In the genomic region with DNA sequence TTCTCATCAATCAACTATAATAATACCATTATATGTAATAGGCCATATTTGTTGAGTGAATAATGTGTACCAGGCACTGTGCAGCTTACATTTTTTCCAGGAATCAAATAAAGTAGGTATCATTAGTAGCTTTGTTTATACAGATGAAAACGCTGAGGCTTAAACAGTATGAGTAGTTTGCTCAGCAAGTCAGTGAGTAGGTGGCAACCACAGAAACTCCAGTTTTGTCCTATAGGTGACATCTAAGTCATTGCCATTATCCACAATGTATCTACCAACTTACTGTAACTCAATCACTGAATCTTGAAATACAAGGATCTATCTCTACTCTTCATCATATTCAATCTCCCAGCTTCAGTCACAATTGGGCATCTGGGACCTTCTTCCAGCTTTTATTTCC, we compare ENCODE assay signal across 35 cellular contexts. TPM values are rescaled to one million over a fixed set of nuclear protein-coding genes. Genes with fewer than 3 reads are reported as not detected.
"Had no signal": no experiment of that assay in that cellular context is flagged by ENCODE, and none has a peak within 500 bp of the region (broad histone marks: within the 10 kb centered on the region; RNA-seq: fewer than 3 reads in every experiment).

No MANE protein-coding gene starts in this region.

- H3K4me3 ChIP-seq: adrenal gland, body of pancreas, coronary artery, esophagus squamous epithelium, gastroesophageal sphincter, heart right ventricle had no signal

- DNase-seq: activated CD4-positive, alpha-beta memory T cell treated with anti-CD3 and anti-CD28 coated beads for 36 hours; activated CD4-positive, alpha-beta T cell treated with anti-CD3 and anti-CD28 coated beads for 36 hours; activated CD4-positive, alpha-beta T cell treated with anti-CD3 and anti-CD28 coated beads, Interleukin-2, amount 10 ng/mL, durations not matched to agents 24 days and 14 days; activated CD4-positive, CD25-positive, alpha-beta regulatory T cell; activated CD4-positive, CD25-positive, alpha-beta regulatory T cell treated with anti-CD3 and anti-CD28 coated beads, Interleukin-2, amount 50 U/mL, for 72 hours; activated CD8-positive, alpha-beta memory T cell treated with anti-CD3 and anti-CD28 coated beads, Interleukin-2, amount 10 ng/mL, durations not matched to agents 7 days and 5 days; activated CD8-positive, alpha-beta memory T cell treated with anti-CD3 and anti-CD28 coated beads, Interleukin-2, amount 50 U/mL, for 4 hours; activated CD8-positive, alpha-beta T cell treated with anti-CD3 and anti-CD28 coated beads, Interleukin-2, amount 10 ng/mL, durations not matched to agents 7 days and 5 days; activated effector memory CD4-positive, alpha-beta T cell treated with Interleukin-2 at 50 U/mL for 16 hours; activated gamma-delta T cell treated with Interleukin-2 at 50 U/mL for 16 hours; activated naive CD4-positive, alpha-beta T cell treated with anti-CD3 and anti-CD28 coated beads, Interleukin-2, amount 50 U/mL, for 16 hours; activated naive CD4-positive, alpha-beta T cell treated with Interleukin-2 at 50 U/mL for 16 hours; activated naive CD8-positive, alpha-beta T cell treated with anti-CD3 and anti-CD28 coated beads for 36 hours; activated naive CD8-positive, alpha-beta T cell treated with anti-CD3 and anti-CD28 coated beads, Interleukin-2, amount 50 U/mL, for 24 hours; activated T-cell treated with anti-CD3 and anti-CD28 coated beads, Interleukin-2, amount 50 U/mL, for 1 hour; activated T-cell treated with anti-CD3 and anti-CD28 coated beads, Interleukin-2, amount 50 U/mL, for 72 hours; adrenal gland; amygdala; aorta; body of pancreas; caudate nucleus; dermis blood vessel endothelial cell; effector CD4-positive, alpha-beta T cell; effector memory CD8-positive, alpha-beta T cell; esophagus squamous epithelium; foreskin melanocyte; heart right ventricle; T-helper 1 cell; T-helper 17 cell; T1000 had no signal

- H3K27ac ChIP-seq: adrenal gland, body of pancreas, coronary artery, epithelial cell of prostate, esophagus squamous epithelium, gastroesophageal sphincter, heart right ventricle had no signal

- H3K4me1 ChIP-seq: adrenal gland, body of pancreas, heart right ventricle had no signal

- H3K9me3 ChIP-seq: adrenal gland, body of pancreas, esophagus squamous epithelium, gastroesophageal sphincter, heart right ventricle had no signal

- H3K27me3 ChIP-seq: body of pancreas, esophagus squamous epithelium, gastroesophageal sphincter had no signal

- H3K36me3 ChIP-seq: adrenal gland, esophagus squamous epithelium, gastroesophageal sphincter, heart right ventricle had no signal

- H3K9me3 Mint-ChIP-seq: activated CD4-positive, alpha-beta memory T cell treated with anti-CD3 and anti-CD28 coated beads for 36 hours; activated CD4-positive, alpha-beta T cell treated with anti-CD3 and anti-CD28 coated beads, Interleukin-2, amount 10 ng/mL, durations not matched to agents 24 days and 14 days; activated naive CD8-positive, alpha-beta T cell treated with anti-CD3 and anti-CD28 coated beads for 36 hours; activated naive CD8-positive, alpha-beta T cell treated with anti-CD3 and anti-CD28 coated beads, Interleukin-2, amount 50 U/mL, for 24 hours; activated T-cell treated with anti-CD3 and anti-CD28 coated beads, Interleukin-2, amount 50 U/mL, for 72 hours; T-helper 2 cell treated with Interferon-gamma antibody and Interleukin-4, amounts not matched to agents 5 μg/mL and 100 μg/mL, for 36 hours had no signal

- H3K27ac Mint-ChIP-seq: activated CD4-positive, alpha-beta memory T cell treated with anti-CD3 and anti-CD28 coated beads for 36 hours; activated CD4-positive, alpha-beta T cell treated with anti-CD3 and anti-CD28 coated beads for 36 hours; activated CD4-positive, alpha-beta T cell treated with anti-CD3 and anti-CD28 coated beads, Interleukin-2, amount 10 ng/mL, durations not matched to agents 24 days and 14 days; activated CD8-positive, alpha-beta memory T cell treated with anti-CD3 and anti-CD28 coated beads, Interleukin-2, amount 10 ng/mL, durations not matched to agents 7 days and 5 days; activated CD8-positive, alpha-beta T cell treated with anti-CD3 and anti-CD28 coated beads, Interleukin-2, amount 10 ng/mL, durations not matched to agents 7 days and 5 days; activated naive CD8-positive, alpha-beta T cell treated with anti-CD3 and anti-CD28 coated beads for 36 hours; activated naive CD8-positive, alpha-beta T cell treated with anti-CD3 and anti-CD28 coated beads, Interleukin-2, amount 50 U/mL, for 24 hours; activated T-cell treated with anti-CD3 and anti-CD28 coated beads, Interleukin-2, amount 50 U/mL, for 72 hours; effector memory CD8-positive, alpha-beta T cell; T-helper 17 cell; T-helper 2 cell treated with Interferon-gamma antibody and Interleukin-4, amounts not matched to agents 5 μg/mL and 100 μg/mL, for 36 hours had no signal

- FAIRE-seq: endothelial cell of umbilical vein had no signal

- ATAC-seq: activated CD4-positive, alpha-beta T cell treated with anti-CD3 and anti-CD28 coated beads for 36 hours; activated CD8-positive, alpha-beta memory T cell treated with anti-CD3 and anti-CD28 coated beads, Interleukin-2, amount 10 ng/mL, durations not matched to agents 7 days and 5 days; activated CD8-positive, alpha-beta T cell treated with anti-CD3 and anti-CD28 coated beads, Interleukin-2, amount 10 ng/mL, durations not matched to agents 7 days and 5 days; activated naive CD8-positive, alpha-beta T cell treated with anti-CD3 and anti-CD28 coated beads, Interleukin-2, amount 50 U/mL, for 24 hours; body of pancreas; effector memory CD8-positive, alpha-beta T cell; gastroesophageal sphincter; heart right ventricle; T-helper 17 cell had no signal

- H3K4me3 Mint-ChIP-seq: activated CD4-positive, alpha-beta memory T cell treated with anti-CD3 and anti-CD28 coated beads for 36 hours; activated CD4-positive, alpha-beta T cell treated with anti-CD3 and anti-CD28 coated beads for 36 hours; activated CD4-positive, alpha-beta T cell treated with anti-CD3 and anti-CD28 coated beads, Interleukin-2, amount 10 ng/mL, durations not matched to agents 24 days and 14 days; activated CD8-positive, alpha-beta memory T cell treated with anti-CD3 and anti-CD28 coated beads, Interleukin-2, amount 10 ng/mL, durations not matched to agents 7 days and 5 days; activated CD8-positive, alpha-beta T cell treated with anti-CD3 and anti-CD28 coated beads, Interleukin-2, amount 10 ng/mL, durations not matched to agents 7 days and 5 days; activated naive CD8-positive, alpha-beta T cell treated with anti-CD3 and anti-CD28 coated beads for 36 hours; activated naive CD8-positive, alpha-beta T cell treated with anti-CD3 and anti-CD28 coated beads, Interleukin-2, amount 50 U/mL, for 24 hours; activated T-cell treated with anti-CD3 and anti-CD28 coated beads, Interleukin-2, amount 50 U/mL, for 72 hours; effector memory CD8-positive, alpha-beta T cell; T-helper 17 cell; T-helper 2 cell treated with Interferon-gamma antibody and Interleukin-4, amounts not matched to agents 5 μg/mL and 100 μg/mL, for 36 hours had no signal

- H3K36me3 Mint-ChIP-seq: activated CD4-positive, alpha-beta memory T cell treated with anti-CD3 and anti-CD28 coated beads for 36 hours; activated CD8-positive, alpha-beta memory T cell treated with anti-CD3 and anti-CD28 coated beads, Interleukin-2, amount 10 ng/mL, durations not matched to agents 7 days and 5 days; activated naive CD8-positive, alpha-beta T cell treated with anti-CD3 and anti-CD28 coated beads for 36 hours had no signal

- H3K4me1 Mint-ChIP-seq: activated CD4-positive, alpha-beta T cell treated with anti-CD3 and anti-CD28 coated beads for 36 hours; activated CD4-positive, alpha-beta T cell treated with anti-CD3 and anti-CD28 coated beads, Interleukin-2, amount 10 ng/mL, durations not matched to agents 24 days and 14 days; activated CD8-positive, alpha-beta memory T cell treated with anti-CD3 and anti-CD28 coated beads, Interleukin-2, amount 10 ng/mL, durations not matched to agents 7 days and 5 days; activated naive CD8-positive, alpha-beta T cell treated with anti-CD3 and anti-CD28 coated beads for 36 hours; activated naive CD8-positive, alpha-beta T cell treated with anti-CD3 and anti-CD28 coated beads, Interleukin-2, amount 50 U/mL, for 24 hours had no signal

RNA-seq across cellular contexts. Expression of a gene that starts 29.8 kb away (rescaled TPM):
- total RNA-seq: activated CD4-positive, alpha-beta T cell treated with anti-CD3 and anti-CD28 coated beads, Interleukin-2, amount 10 ng/mL, durations not matched to agents 24 days and 14 days; activated CD8-positive, alpha-beta memory T cell treated with anti-CD3 and anti-CD28 coated beads, Interleukin-2, amount 10 ng/mL, durations not matched to agents 7 days and 5 days; activated CD8-positive, alpha-beta T cell treated with anti-CD3 and anti-CD28 coated beads, Interleukin-2, amount 10 ng/mL, durations not matched to agents 7 days and 5 days; activated naive CD8-positive, alpha-beta T cell treated with anti-CD3 and anti-CD28 coated beads for 36 hours had no signal
